7 cellular contexts compared by ENCODE assay signal in the genomic region with DNA sequence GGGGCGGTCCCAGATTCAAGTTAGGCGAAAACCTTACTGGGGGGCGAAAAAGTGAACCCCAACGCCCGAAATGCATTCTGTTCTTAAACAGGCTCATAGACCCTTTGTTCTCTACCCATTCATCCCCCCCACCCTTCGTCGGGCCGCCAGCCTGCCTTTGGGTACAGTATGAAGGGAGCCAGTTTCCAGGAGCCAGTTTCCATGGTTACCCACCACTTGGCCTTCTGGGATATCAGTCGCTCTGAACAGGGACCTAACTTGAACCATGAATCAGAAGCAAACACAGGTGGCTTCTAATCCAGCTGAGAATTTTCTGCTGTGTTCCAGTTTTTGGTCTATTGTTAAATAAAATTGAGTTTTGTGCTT. TPM values are rescaled to one million over a fixed set of nuclear protein-coding genes. Genes with fewer than 3 reads are reported as not detected.
A peak's percentile ranks its signal among the peaks of the same experiment; 100 is the strongest.
DNase-seq lines count a peak whose midpoint lies in the region; ATAC-seq, FAIRE-seq and TF ChIP-seq lines count a peak whose summit lies in the region.

No MANE protein-coding gene starts in this region.

- no peak; the same call in 1 of the 2 replicates for TF ChIP-seq POLR2A in GM12891 (IDR thresholded peaks at IDR 0.05; ENCODE audit: low read depth, low read length)

- peak; percentile 47 for ATAC-seq in HG03025 (IDR thresholded peaks at IDR 0.05; ENCODE audit: low FRiP score, unreplicated experiment)

- DNase-seq in GM12891 (ENCODE audit: insufficient read length, low spot score) (peak; percentile 53), NCI-H2227 treated with DMSO at 0.1 percent for 48 hours (lab: John Stamatoyannopoulos, UW) (peak; percentile 70), coronary artery (ENCODE audit: low spot score) (peak; percentile 78), left kidney (ENCODE audit: low read depth, low spot score) (peak; percentile 93)
- DNase-seq in activated CD4-positive, alpha-beta T cell treated with anti-CD3 and anti-CD28 coated beads for 48 hours = peak; percentile 64
- peak; percentile 68 for DNase-seq in stimulated activated CD4-positive, alpha-beta T cell treated with anti-CD3 and anti-CD28 coated beads, Interleukin-1b, Interleukin-23, amount 100 ng/mL, for 48 hours

- TF ChIP-seq CTCF in coronary artery (IDR thresholded peaks at IDR 0.05) = no peak

- peak; percentile 51 for FAIRE-seq in GM12891 (lab: Jason Lieb, UNC)

- peak overlapping the region; percentile 90 to 91 for H3K27ac ChIP-seq in coronary artery

- H3K4me3 ChIP-seq in coronary artery = peak overlapping the region; percentile 87

TF ChIP-seq in GM12891, 5 proteins besides CTCF, POLR2A, EP300 and RAD21:
- no peak for TF ChIP-seq TAF1 (IDR thresholded peaks at IDR 0.05; ENCODE audit: low read depth, low read length)
- TF ChIP-seq PAX5 (IDR thresholded peaks at IDR 0.05; ENCODE audit: insufficient read depth, low read length, severe bottlenecking) = no peak
- no peak for TF ChIP-seq POU2F2 (IDR thresholded peaks at IDR 0.05; ENCODE audit: low read depth, low read length)
- TF ChIP-seq SPI1 (IDR thresholded peaks at IDR 0.05; ENCODE audit: low read depth, low read length) = no peak
- no peak for TF ChIP-seq POLR2AphosphoS5 (IDR thresholded peaks at IDR 0.05; ENCODE audit: low read depth, low read length)

RNA-seq across cellular contexts. Expression of a gene that starts 0.5 kb away (rescaled TPM):
- 9.6 TPM for polyA plus RNA-seq in GM12891 (2012; ENCODE audit: low read depth, missing spikeins)

RNA-seq across cellular contexts. Expression of a gene that starts 53.8 kb away (rescaled TPM):
- polyA plus RNA-seq in GM12891 (2012; ENCODE audit: low read depth, missing spikeins) = 81.0 TPM

Comparison
In these comparisons a context has a peak if more than half of its experiments do, and no peak if none do; other contexts are left out.
1. Peak in every context shown above with its lines: DNase-seq, ATAC-seq, H3K4me3 ChIP-seq and H3K27ac ChIP-seq.